19 cellular contexts compared by ENCODE assay signal in genomic region chr11:116339306-116339705, GRCh38.
"Had no signal": no experiment of that assay in that cellular context is flagged by ENCODE, and none has a peak within 500 bp of the region (broad histone marks: within the 10 kb centered on the region; RNA-seq: fewer than 3 reads in every experiment).

No MANE protein-coding gene starts in this region.

- H3K9me3 ChIP-seq: lower lobe of right lung, prostate gland had no signal

- DNase-seq: activated B cell treated with CpG ODN at 0.5 μM for 24 hours; activated CD4-positive, alpha-beta T cell treated with anti-CD3 and anti-CD28 coated beads for 36 hours; activated CD4-positive, alpha-beta T cell treated with anti-CD3 and anti-CD28 coated beads, Interleukin-2, amount 50 U/mL, for 48 hours; activated effector memory CD4-positive, alpha-beta T cell treated with Interleukin-2 at 50 U/mL for 16 hours; activated naive CD4-positive, alpha-beta T cell treated with anti-CD3 and anti-CD28 coated beads for 36 hours; activated naive CD8-positive, alpha-beta T cell treated with anti-CD3 and anti-CD28 coated beads, Interleukin-2, amount 10 ng/mL, durations not matched to agents 7 days and 5 days; activated T-cell treated with anti-CD3 and anti-CD28 coated beads, Interleukin-2, amount 50 U/mL, for 72 hours; amniotic stem cell; hypothalamus; left cardiac atrium; lower lobe of right lung; natural killer cell; ovary; stimulated activated CD4-positive, alpha-beta T cell treated with anti-CD3 and anti-CD28 coated beads, Interleukin-4, amount 100 ng/mL, for 24 hours; stimulated activated naive CD8-positive, alpha-beta T cell treated with anti-CD3 and anti-CD28 coated beads, Interleukin-15, Interleukin-2, amounts not matched to agents 100 U/mL and 50 U/mL, for 24 hours; T-helper 1 cell had no signal

- H3K27ac Mint-ChIP-seq: activated B cell treated with CpG ODN at 0.5 μM for 24 hours; activated CD4-positive, alpha-beta T cell treated with anti-CD3 and anti-CD28 coated beads for 36 hours; activated naive CD4-positive, alpha-beta T cell treated with anti-CD3 and anti-CD28 coated beads for 36 hours; activated naive CD8-positive, alpha-beta T cell treated with anti-CD3 and anti-CD28 coated beads, Interleukin-2, amount 10 ng/mL, durations not matched to agents 7 days and 5 days; activated T-cell treated with anti-CD3 and anti-CD28 coated beads, Interleukin-2, amount 50 U/mL, for 72 hours; natural killer cell had no signal

- H3K4me3 ChIP-seq: breast epithelium, lower lobe of right lung, ovary, prostate gland had no signal

- ATAC-seq: activated CD4-positive, alpha-beta T cell treated with anti-CD3 and anti-CD28 coated beads for 36 hours; activated T-cell treated with anti-CD3 and anti-CD28 coated beads, Interleukin-2, amount 50 U/mL, for 72 hours; left cardiac atrium; lower lobe of right lung; natural killer cell; stimulated activated naive CD8-positive, alpha-beta T cell treated with anti-CD3 and anti-CD28 coated beads, Interleukin-15, Interleukin-2, amounts not matched to agents 100 U/mL and 50 U/mL, for 24 hours had no signal

- H3K4me3 Mint-ChIP-seq: activated B cell treated with CpG ODN at 0.5 μM for 24 hours; activated CD4-positive, alpha-beta T cell treated with anti-CD3 and anti-CD28 coated beads for 36 hours; activated naive CD4-positive, alpha-beta T cell treated with anti-CD3 and anti-CD28 coated beads for 36 hours; activated naive CD8-positive, alpha-beta T cell treated with anti-CD3 and anti-CD28 coated beads, Interleukin-2, amount 10 ng/mL, durations not matched to agents 7 days and 5 days; activated T-cell treated with anti-CD3 and anti-CD28 coated beads, Interleukin-2, amount 50 U/mL, for 72 hours; central memory CD8-positive, alpha-beta T cell; natural killer cell had no signal

- H3K36me3 ChIP-seq: breast epithelium, lower lobe of right lung, ovary, prostate gland had no signal

- H3K27me3 ChIP-seq: breast epithelium, ovary had no signal

- H3K4me1 Mint-ChIP-seq: activated B cell treated with CpG ODN at 0.5 μM for 24 hours; activated CD4-positive, alpha-beta T cell treated with anti-CD3 and anti-CD28 coated beads for 36 hours; activated naive CD8-positive, alpha-beta T cell treated with anti-CD3 and anti-CD28 coated beads, Interleukin-2, amount 10 ng/mL, durations not matched to agents 7 days and 5 days; central memory CD8-positive, alpha-beta T cell; natural killer cell had no signal

- H3K4me1 ChIP-seq: breast epithelium, lower lobe of right lung, prostate gland had no signal

- H3K27me3 Mint-ChIP-seq: activated B cell treated with CpG ODN at 0.5 μM for 24 hours; activated naive CD8-positive, alpha-beta T cell treated with anti-CD3 and anti-CD28 coated beads, Interleukin-2, amount 10 ng/mL, durations not matched to agents 7 days and 5 days had no signal

- H3K27ac ChIP-seq: breast epithelium, lower lobe of right lung, ovary, prostate gland had no signal

- H3K36me3 Mint-ChIP-seq: activated naive CD8-positive, alpha-beta T cell treated with anti-CD3 and anti-CD28 coated beads, Interleukin-2, amount 10 ng/mL, durations not matched to agents 7 days and 5 days; natural killer cell had no signal
